24 cellular contexts compared by ENCODE assay signal in genomic region chr10:80829151-80829550, GRCh38.
"Had no signal": no experiment of that assay in that cellular context is flagged by ENCODE, and none has a peak within 500 bp of the region (broad histone marks: within the 10 kb centered on the region; RNA-seq: fewer than 3 reads in every experiment).

No MANE protein-coding gene starts in this region.

- DNase-seq: colonic mucosa; cortex of kidney; effector CD8-positive, alpha-beta T cell; effector memory CD8-positive, alpha-beta T cell; endodermal cell; erythroblast; esophagus squamous epithelium; foreskin fibroblast; foreskin melanocyte; gastrocnemius medialis; glutamatergic neuron; head of caudate nucleus; heart right ventricle; hippocampal formation; left cardiac atrium; left lung; left ventricle myocardium superior; lower lobe of right lung; mesenchymal stem cell; mucosa of descending colon; naive B cell had no signal

- H3K27ac ChIP-seq: colonic mucosa, epithelial cell of prostate, esophagus squamous epithelium, gastrocnemius medialis, heart right ventricle, left lung, lower lobe of right lung had no signal

- H3K4me3 ChIP-seq: colonic mucosa, esophagus squamous epithelium, gastrocnemius medialis, heart right ventricle, left lung, lower lobe of right lung, mucosa of descending colon had no signal

- ATAC-seq: effector memory CD8-positive, alpha-beta T cell; gastrocnemius medialis; heart right ventricle; left cardiac atrium; left lung; left ventricle myocardium superior; lower lobe of right lung; mucosa of descending colon had no signal

- H3K4me1 ChIP-seq: colonic mucosa, esophagus squamous epithelium, gastrocnemius medialis, heart right ventricle, left lung, lower lobe of right lung had no signal

- FAIRE-seq: islet of Langerhans, keratinocyte had no signal

- H3K36me3 ChIP-seq: colonic mucosa, esophagus squamous epithelium, gastrocnemius medialis, heart right ventricle, left lung, lower lobe of right lung had no signal

- H3K27me3 ChIP-seq: colonic mucosa, esophagus squamous epithelium, gastrocnemius medialis, heart right ventricle, left lung had no signal

- H3K9me3 ChIP-seq: colonic mucosa, gastrocnemius medialis had no signal
